Comparison of ENCODE assay signal across 11 cellular contexts in the genomic region with DNA sequence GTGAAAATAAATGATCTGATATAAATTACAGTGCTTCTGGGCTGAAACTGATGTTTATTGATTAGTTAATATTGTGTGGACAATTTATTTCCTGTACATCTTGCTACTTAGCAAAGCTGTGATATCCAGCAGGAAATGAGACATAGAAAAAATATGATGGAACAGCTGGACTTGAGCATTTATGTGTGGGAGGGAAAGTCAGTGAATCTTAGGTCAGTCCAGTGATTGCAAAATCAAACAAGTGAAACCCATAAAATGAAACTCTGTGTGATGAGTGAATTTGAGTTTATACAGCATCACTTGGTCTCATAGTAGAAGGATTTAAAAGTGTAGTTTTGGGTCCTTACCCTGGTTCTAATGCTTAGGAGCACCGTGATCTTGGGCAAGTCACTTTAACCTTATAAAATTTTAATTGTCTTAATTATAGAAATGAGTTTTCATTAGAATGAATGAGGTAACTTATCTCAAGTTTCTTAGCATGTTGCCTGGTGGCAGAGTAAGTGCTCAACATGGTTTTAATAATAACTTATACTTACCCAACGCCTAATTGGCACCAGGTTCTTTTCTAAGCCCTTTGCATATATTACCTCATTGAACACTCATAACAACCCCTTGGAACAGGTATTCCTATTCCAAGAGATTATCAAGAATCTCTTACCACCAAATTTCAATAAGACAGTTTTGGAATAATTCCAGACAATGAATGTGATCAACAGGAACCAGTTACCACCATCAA.
DNase-seq lines count a peak whose midpoint lies in the region; ATAC-seq, FAIRE-seq and TF ChIP-seq lines count a peak whose summit lies in the region.
"Had no signal": no experiment of that assay in that cellular context is flagged by ENCODE, and none has a peak within 500 bp of the region (broad histone marks: within the 10 kb centered on the region; RNA-seq: fewer than 3 reads in every experiment).

No MANE protein-coding gene starts in this region.

- peak in 3 of 4 donors; percentile 38 to 64 (median 62) for ATAC-seq in pancreas

- H3K4me1 ChIP-seq in pancreas: no peaks in the 10 kb centered on the region

- TF ChIP-seq CTCF in fibroblast of mammary gland (conservative IDR thresholded peaks at IDR 0.05; ENCODE audit: control insufficient read depth, insufficient read depth, low read depth, low read length) (no peak), pancreas (IDR thresholded peaks at IDR 0.05) (no peak)

- peak; percentile 59 for DNase-seq in EL
- DNase-seq in RPMI7951 (ENCODE audit: low read depth): peak; percentile 72
- peak; percentile 97 for DNase-seq in fibroblast of mammary gland (ENCODE audit: low read depth)
- DNase-seq in pancreas: no peak
- DNase-seq in NCI-H187 treated with DMSO at 0.1 percent for 48 hours (lab: John Stamatoyannopoulos, UW): no peak
- DNase-seq in LoVo (ENCODE audit: low spot score): no peak
- no peak for DNase-seq in caudate nucleus (lab: John Stamatoyannopoulos, UW)
- no peak for DNase-seq in inferior parietal cortex (ENCODE audit: extremely low spot score)
- DNase-seq: NCI-H446, T-helper 1 cell had no signal

- no peak overlapping the region for H3K4me3 ChIP-seq in fibroblast of mammary gland (ENCODE audit: control insufficient read depth, low read depth, low read length)
- no peak overlapping the region for H3K4me3 ChIP-seq in pancreas
- H3K4me3 ChIP-seq: cardiac muscle cell had no signal

- H3K36me3 ChIP-seq in pancreas: no peaks in the 10 kb centered on the region
- H3K36me3 ChIP-seq: cardiac muscle cell had no signal

- no peaks in the 10 kb centered on the region for H3K27me3 ChIP-seq in pancreas

- H3K27ac ChIP-seq in pancreas: peak overlapping the region in 1 of 4 donors; percentile 12
- H3K27ac ChIP-seq in caudate nucleus (ENCODE audit: low read depth, low read length): no peak overlapping the region
- H3K27ac ChIP-seq: cardiac muscle cell had no signal

- H3K9me3 ChIP-seq in pancreas: no peaks in the 10 kb centered on the region

- 78 to 89% methylated on average over 2 of the region's 2 CpGs for WGBS in pancreas, 2 donors

- intact Hi-C loops in pancreas (cut with DNase I): no loop called here

- no peak for FAIRE-seq in pancreas (lab: Jason Lieb, UNC)

Comparison
In these comparisons a context has a peak if more than half of its experiments do, and no peak if none do; other contexts are left out.
1. DNase-seq: peak in EL (single experiment), RPMI7951 (single experiment) and fibroblast of mammary gland (single experiment); none in pancreas (0 of 6), NCI-H187 treated with DMSO at 0.1 percent for 48 hours (single experiment), LoVo (single experiment), caudate nucleus (0 of 61) and inferior parietal cortex (single experiment).